In the genomic region with DNA sequence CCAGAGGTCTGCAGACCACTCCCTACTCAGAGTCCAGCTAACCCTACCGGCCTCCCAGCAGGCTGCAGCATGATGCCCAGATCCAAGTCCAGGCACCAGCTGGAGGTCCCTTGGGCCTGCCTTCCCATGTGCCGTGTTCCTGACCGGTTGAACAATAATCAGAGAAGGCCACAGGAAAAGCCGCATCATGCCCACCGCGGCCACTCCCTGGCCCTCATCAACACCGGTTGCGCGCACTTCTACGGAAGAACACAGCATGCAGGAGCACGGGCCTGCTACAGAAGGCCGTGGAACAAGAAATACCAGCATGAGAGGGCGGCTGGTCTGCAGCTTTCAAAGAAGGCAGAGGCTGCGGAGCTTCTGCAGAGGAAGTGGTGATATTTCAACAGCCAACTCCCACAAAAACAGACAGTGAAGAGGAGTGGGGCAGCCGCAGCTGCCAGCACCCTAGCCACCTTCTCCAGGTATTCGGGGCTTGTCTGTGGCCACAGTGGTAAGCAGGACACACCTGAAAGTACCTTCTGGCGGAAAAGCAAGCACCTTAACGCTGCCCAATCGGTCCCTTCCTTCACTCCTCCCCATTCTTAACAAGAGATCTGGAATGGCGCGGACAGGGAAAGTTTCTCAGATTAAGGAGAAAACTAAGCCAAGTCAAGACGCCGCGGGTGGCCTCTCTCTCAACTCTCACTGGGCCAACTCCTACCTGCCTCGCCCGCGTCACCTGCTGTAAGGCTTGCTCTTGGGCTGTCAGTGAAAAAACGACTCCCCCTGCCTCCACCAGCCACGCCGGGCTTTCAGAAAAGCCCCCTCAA, we compare ENCODE assay signal across 8 cellular contexts. TPM values are rescaled to one million over a fixed set of nuclear protein-coding genes. Genes with fewer than 3 reads are reported as not detected.
DNase-seq lines count a peak whose midpoint lies in the region; ATAC-seq and TF ChIP-seq lines count a peak whose summit lies in the region.

No MANE protein-coding gene starts in this region.

- peaks cover 17% of the 10 kb centered on the region for H3K4me1 Mint-ChIP-seq in chondrocyte (ENCODE audit: low read depth)
- H3K4me1 Mint-ChIP-seq in neural crest cell, result peaks cover 52% of the 10 kb centered on the region

- H3K27ac Mint-ChIP-seq in chondrocyte (ENCODE audit: unreplicated experiment), result peak overlapping the region; percentile 27
- H3K27ac Mint-ChIP-seq in neural crest cell (ENCODE audit: unreplicated experiment), result no peak overlapping the region

- H3K9me3 Mint-ChIP-seq in chondrocyte (ENCODE audit: low read depth) (no peaks in the 10 kb centered on the region), neural crest cell (no peaks in the 10 kb centered on the region)

- H3K36me3 Mint-ChIP-seq in chondrocyte (ENCODE audit: low read depth) (no peaks in the 10 kb centered on the region), neural crest cell (ENCODE audit: low read depth) (peaks cover 6% of the 10 kb centered on the region)

- H3K27me3 Mint-ChIP-seq in chondrocyte (ENCODE audit: low read depth), result peaks cover 51% of the 10 kb centered on the region
- H3K27me3 Mint-ChIP-seq in neural crest cell (ENCODE audit: low read depth), result peaks cover 74% of the 10 kb centered on the region

- TF ChIP-seq POLR2A in NB4 (IDR thresholded peaks at IDR 0.05; ENCODE audit: extremely low read depth, insufficient read length), result no peak

- peak overlapping the region; percentile 52 for H3K4me3 Mint-ChIP-seq in chondrocyte (ENCODE audit: unreplicated experiment)
- peak overlapping the region; percentile 89 for H3K4me3 Mint-ChIP-seq in neural crest cell

- peak overlapping the region; percentile 68 for H3K4me3 ChIP-seq in NB4 (ENCODE audit: low read depth, low read length)

- no peak for TF ChIP-seq CTCF in NB4 (IDR thresholded peaks at IDR 0.05; ENCODE audit: low read depth, low read length)
- no peak for TF ChIP-seq CTCF in chondrocyte (IDR thresholded peaks at IDR 0.05)
- TF ChIP-seq CTCF in neural crest cell (conservative IDR thresholded peaks at IDR 0.05), result no peak

- peak; percentile 22 for DNase-seq in DMS79 (lab: John Stamatoyannopoulos, UW)
- peak; percentile 92 for DNase-seq in NB4 (ENCODE audit: low read depth)
- no peak for DNase-seq in chondrocyte (ENCODE audit: low spot score)
- peak; percentile 5 for DNase-seq in neural crest cell (ENCODE audit: low read depth, low spot score)
- DNase-seq in KG1 (lab: John Stamatoyannopoulos, UW), result no peak
- DNase-seq in NCI-H2196 treated with DMSO at 0.1 percent for 48 hours (lab: John Stamatoyannopoulos, UW; ENCODE audit: unreplicated experiment), result no peak
- no peak for DNase-seq in ecto neural progenitor cell (ENCODE audit: low spot score)

- ATAC-seq in HG02852 (IDR thresholded peaks at IDR 0.05; ENCODE audit: unreplicated experiment), result no peak

RNA-seq across cellular contexts. Expression of gene PGBD5, which starts 1.5 kb away (rescaled TPM):
- total RNA-seq in chondrocyte, result 1.5 to 5.4 TPM (median 1.8 TPM) in 3 replicates
- total RNA-seq in neural crest cell, result 16.3 and 19.7 TPM in 2 replicates

Comparison
In these comparisons a context has a peak if more than half of its experiments do, and no peak if none do; other contexts are left out.
1. DNase-seq: peak in DMS79 (single experiment), NB4 (single experiment) and neural crest cell (single experiment); none in chondrocyte (single experiment), KG1 (single experiment), NCI-H2196 treated with DMSO at 0.1 percent for 48 hours (single experiment) and ecto neural progenitor cell (single experiment).